In the genomic region with DNA sequence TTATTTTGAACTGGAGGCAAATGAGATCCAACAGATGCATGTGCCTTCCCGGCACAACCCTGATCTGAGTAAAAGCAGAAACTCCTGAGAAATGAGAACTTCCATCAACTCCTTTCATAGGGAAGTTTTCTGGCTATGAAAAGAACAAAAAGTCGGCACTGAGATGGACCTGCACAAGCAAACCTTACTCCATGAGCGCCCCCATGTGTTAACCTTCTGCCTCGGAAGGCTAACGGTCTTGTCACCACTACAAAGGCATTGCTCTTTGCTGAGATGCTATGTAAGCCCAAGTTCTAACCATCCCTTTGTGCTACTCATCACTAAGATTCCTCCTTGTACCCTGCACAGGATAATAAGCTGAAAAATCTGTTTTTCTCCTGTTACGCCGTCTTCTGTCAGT, we compare ENCODE assay signal across 9 cellular contexts. TPM values are rescaled to one million over a fixed set of nuclear protein-coding genes. Genes with fewer than 3 reads are reported as not detected.
A peak's percentile ranks its signal among the peaks of the same experiment; 100 is the strongest.
DNase-seq lines count a peak whose midpoint lies in the region; ATAC-seq and TF ChIP-seq lines count a peak whose summit lies in the region.
"Had no signal": no experiment of that assay in that cellular context is flagged by ENCODE, and none has a peak within 500 bp of the region (broad histone marks: within the 10 kb centered on the region; RNA-seq: fewer than 3 reads in every experiment).

No MANE protein-coding gene starts in this region.

- CTCF ChIA-PET in Calu3 (lab: Charles Lee), result no interaction called here
- CTCF ChIA-PET in CD4-positive, alpha-beta T cell (lab: Charles Lee), result no interaction called here

- POLR2A ChIA-PET in CD4-positive, alpha-beta T cell (lab: Charles Lee), result no interaction called here

- H3K36me3 Mint-ChIP-seq in Calu3 (ENCODE audit: insufficient read depth, unreplicated experiment) (no peaks in the 10 kb centered on the region), H9 (ENCODE audit: insufficient read depth in 1 of 3, low read depth in 3 of 3) (no peaks in the 10 kb centered on the region), glutamatergic neuron (ENCODE audit: unreplicated experiment) (no peaks in the 10 kb centered on the region)
- H3K36me3 Mint-ChIP-seq in CD4-positive, alpha-beta T cell (ENCODE audit: low read depth), result no peaks in the 10 kb centered on the region

- no peak overlapping the region for H3K27ac ChIP-seq in H9 (ENCODE audit: insufficient read length, low read depth, low read length)
- H3K27ac ChIP-seq in CD4-positive, alpha-beta T cell (ENCODE audit: low read depth, low read length), result no peak overlapping the region

- intact Hi-C loops in Calu3 (cut with micrococcal nuclease; ENCODE audit: unreplicated experiment), result loop anchor here (1.0 kb wide), 1 partner anchor 245 kb away; no protein-coding TSS in a partner anchor
- intact Hi-C loops in CD4-positive, alpha-beta T cell (cut with DNase I, micrococcal nuclease), result no loop called here

- no peaks in the 10 kb centered on the region for H3K79me1 ChIP-seq in H9 (ENCODE audit: insufficient read depth, low read depth, low read length, poor library complexity, severe bottlenecking)

- no peak overlapping the region for H2BK120ac ChIP-seq in H9 (ENCODE audit: low read depth, low read length, poor library complexity, severe bottlenecking)

- H2BK15ac ChIP-seq in H9 (ENCODE audit: low read depth, low read length), result no peak overlapping the region

- H2BK5ac ChIP-seq in H9 (ENCODE audit: insufficient read length, low read length), result no peak overlapping the region

- H4K91ac ChIP-seq in H9 (ENCODE audit: insufficient read length, low read depth, low read length), result no peak overlapping the region

- no TSS peak for BruUV-seq in Calu3 (replicated peaks; lab: Mats Ljungman, UMichigan)

- no peak overlapping the region for H2AK5ac ChIP-seq in H9 (ENCODE audit: insufficient read length, low read length)

- no peak overlapping the region for H3T11ph ChIP-seq in H9 (ENCODE audit: low read length)

- H4K20me1 ChIP-seq in H9 (ENCODE audit: control insufficient read depth, insufficient read depth, insufficient read length), result no peaks in the 10 kb centered on the region

- H2BK12ac ChIP-seq in H9 (ENCODE audit: insufficient read length, low read depth, low read length), result no peak overlapping the region

- DNase-seq in Calu3 (peak; percentile 68), H9 (peak; percentile 70), RKO (ENCODE audit: low spot score) (peak; percentile 34), glutamatergic neuron (peak; percentile 67), GOT3 (lab: John Stamatoyannopoulos, UW) (no peak)
- no peak for DNase-seq in activated CD8-positive, alpha-beta memory T cell treated with anti-CD3 and anti-CD28 coated beads for 24 hours
- no peak for DNase-seq in CD4-positive, alpha-beta T cell

- no peaks in the 10 kb centered on the region for H3K79me2 ChIP-seq in H9 (ENCODE audit: insufficient read depth, low read length)

- no peak for ATAC-seq in CD4-positive, alpha-beta T cell (ENCODE audit: poor library complexity)
- no peak for ATAC-seq in GM19324 (IDR thresholded peaks at IDR 0.05; ENCODE audit: low FRiP score, unreplicated experiment)

- H3K27me3 ChIP-seq in H9 (ENCODE audit: insufficient read depth, low read length), result no peaks in the 10 kb centered on the region
- no peaks in the 10 kb centered on the region for H3K27me3 ChIP-seq in CD4-positive, alpha-beta T cell (ENCODE audit: control insufficient read depth, insufficient read depth, low read length)

- peak; percentile 36 for TF ChIP-seq CTCF in Calu3 (IDR thresholded peaks at IDR 0.05; ENCODE audit: unreplicated experiment)
- TF ChIP-seq CTCF in H9 (conservative IDR thresholded peaks at IDR 0.05), result peak; percentile 80
- TF ChIP-seq CTCF in glutamatergic neuron (IDR thresholded peaks at IDR 0.05; ENCODE audit: partially characterized antibody, unreplicated experiment), result peak; percentile 19
- TF ChIP-seq CTCF in CD4-positive, alpha-beta T cell (IDR thresholded peaks at IDR 0.05), result no peak

- no peak overlapping the region for H3K9ac ChIP-seq in H9 (ENCODE audit: extremely low read depth, insufficient read length, low read length)

- no CpG with 5 or more reads among the region's 7 CpGs for WGBS in H9 (ENCODE audit: extremely low coverage, insufficient read length, low lambda C conversion rate)

- H3K56ac ChIP-seq in H9 (ENCODE audit: insufficient read length, low read depth, low read length), result no peak overlapping the region

- H4K5ac ChIP-seq in H9 (ENCODE audit: insufficient read length, low read depth, low read length), result no peak overlapping the region

- H3K4ac ChIP-seq in H9 (ENCODE audit: low read depth, low read length), result no peak overlapping the region

- no peak overlapping the region for H2BK20ac ChIP-seq in H9 (ENCODE audit: low read depth, low read length, poor library complexity, severe bottlenecking)

- no peaks in the 10 kb centered on the region for H3K9me3 Mint-ChIP-seq in Calu3 (ENCODE audit: low read depth, unreplicated experiment)
- no peaks in the 10 kb centered on the region for H3K9me3 Mint-ChIP-seq in H9
- no peaks in the 10 kb centered on the region for H3K9me3 Mint-ChIP-seq in glutamatergic neuron (ENCODE audit: unreplicated experiment)
- no peaks in the 10 kb centered on the region for H3K9me3 Mint-ChIP-seq in CD4-positive, alpha-beta T cell
- H3K9me3 Mint-ChIP-seq: T-helper 1 cell treated with Interleukin-12 subunit alpha and Interleukin-12 subunit beta and Interleukin-4 antibody, amounts not matched to agents 30 μg/mL and 1 μg/mL, for 36 hours had no signal

- no peaks in the 10 kb centered on the region for H3K23me2 ChIP-seq in H9 (ENCODE audit: insufficient read length, low read depth, low read length, poor library complexity, severe bottlenecking)

- no peaks in the 10 kb centered on the region for H3K4me1 ChIP-seq in H9 (ENCODE audit: insufficient read depth, low read length)

- no peaks in the 10 kb centered on the region for H3K9me3 ChIP-seq in H9 (ENCODE audit: control insufficient read depth, low read depth, low read length)
- H3K9me3 ChIP-seq in CD4-positive, alpha-beta T cell (ENCODE audit: control insufficient read depth, low read length), result no peaks in the 10 kb centered on the region

- H4K8ac ChIP-seq in H9 (replicated peaks; ENCODE audit: insufficient read length, low read depth, low read length), result no peak overlapping the region

- H3K27me3 Mint-ChIP-seq in Calu3 (ENCODE audit: unreplicated experiment) (peaks cover under 1% of the 10 kb centered on the region), H9 (ENCODE audit: low read depth) (no peaks in the 10 kb centered on the region), glutamatergic neuron (ENCODE audit: unreplicated experiment) (no peaks in the 10 kb centered on the region)
- H3K27me3 Mint-ChIP-seq in CD4-positive, alpha-beta T cell, result peaks cover 16% of the 10 kb centered on the region

- H3K4me2 ChIP-seq in H9 (ENCODE audit: insufficient read depth, insufficient read length, low read length), result no peak overlapping the region

- H2AFZ ChIP-seq in H9 (ENCODE audit: low read length), result no peak overlapping the region

- no peak overlapping the region for H3K23ac ChIP-seq in H9 (ENCODE audit: insufficient read length, low read depth, low read length)

- H3K18ac ChIP-seq in H9 (ENCODE audit: insufficient read length, low read depth, low read length), result no peak overlapping the region

- no peak overlapping the region for H3K14ac ChIP-seq in H9 (ENCODE audit: insufficient read depth, low read length)

- peaks cover 12% of the 10 kb centered on the region for H3K4me1 Mint-ChIP-seq in Calu3 (ENCODE audit: low read depth, unreplicated experiment)
- H3K4me1 Mint-ChIP-seq in H9, result no peaks in the 10 kb centered on the region
- peaks cover 2% of the 10 kb centered on the region for H3K4me1 Mint-ChIP-seq in glutamatergic neuron (ENCODE audit: low read depth, unreplicated experiment)
- H3K4me1 Mint-ChIP-seq in CD4-positive, alpha-beta T cell (ENCODE audit: low read depth), result no peaks in the 10 kb centered on the region

- H3K4me3 Mint-ChIP-seq in Calu3 (ENCODE audit: low read depth, unreplicated experiment), result no peak overlapping the region
- H3K4me3 Mint-ChIP-seq in H9, result no peak overlapping the region
- no peak overlapping the region for H3K4me3 Mint-ChIP-seq in glutamatergic neuron (ENCODE audit: unreplicated experiment)
- no peak overlapping the region for H3K4me3 Mint-ChIP-seq in CD4-positive, alpha-beta T cell
- H3K4me3 Mint-ChIP-seq: T-helper 1 cell treated with Interleukin-12 subunit alpha and Interleukin-12 subunit beta and Interleukin-4 antibody, amounts not matched to agents 30 μg/mL and 1 μg/mL, for 36 hours had no signal

- H3K27ac Mint-ChIP-seq in Calu3 (ENCODE audit: unreplicated experiment), result no peak overlapping the region
- H3K27ac Mint-ChIP-seq in H9, result no peak overlapping the region
- H3K27ac Mint-ChIP-seq in glutamatergic neuron (ENCODE audit: unreplicated experiment), result no peak overlapping the region
- H3K27ac Mint-ChIP-seq in CD4-positive, alpha-beta T cell, result no peak overlapping the region
- H3K27ac Mint-ChIP-seq: T-helper 1 cell treated with Interleukin-12 subunit alpha and Interleukin-12 subunit beta and Interleukin-4 antibody, amounts not matched to agents 30 μg/mL and 1 μg/mL, for 36 hours had no signal

RNA-seq across cellular contexts. Expression of a gene that starts 57.3 kb away (rescaled TPM):
- not detected in 2 replicates for total RNA-seq in Calu3 (2022)
- not detected in 2 replicates for total RNA-seq in H9 (2021)
- total RNA-seq in glutamatergic neuron (ENCODE audit: unreplicated experiment), result not detected
- not detected for total RNA-seq in CD4-positive, alpha-beta T cell

Comparison
In these comparisons a context has a peak if more than half of its experiments do, and no peak if none do; other contexts are left out.
1. DNase-seq: peak in Calu3 (single experiment), H9 (single experiment), RKO (single experiment) and glutamatergic neuron (single experiment); none in activated CD8-positive, alpha-beta memory T cell treated with anti-CD3 and anti-CD28 coated beads for 24 hours (single experiment), CD4-positive, alpha-beta T cell (0 of 10) and GOT3 (single experiment).